ENCODE assay signal across 18 cellular contexts in genomic region chr20:10794765-10795164, GRCh38.
"Had no signal": no experiment of that assay in that cellular context is flagged by ENCODE, and none has a peak within 500 bp of the region (broad histone marks: within the 10 kb centered on the region; RNA-seq: fewer than 3 reads in every experiment).

No MANE protein-coding gene starts in this region.

- H3K4me3 ChIP-seq: K562, SJCRH30 had no signal

- H3K27me3 ChIP-seq: SJCRH30 had no signal

- H3K4me2 ChIP-seq: KMS-11 had no signal

- H3K4me3 Mint-ChIP-seq: IgD-negative memory B cell had no signal

- H3K27ac Mint-ChIP-seq: IgD-negative memory B cell had no signal

- H3K36me3 ChIP-seq: SJCRH30 had no signal

- H3K9me3 ChIP-seq: SJCRH30 had no signal

- H3K4me1 ChIP-seq: SJCRH30 had no signal

- DNase-seq: Kasumi-1; MM.1S; NCI-H1694 treated with DMSO at 0.1 percent for 48 hours; NCI-H2081 treated with DMSO at 0.1 percent for 48 hours; NCI-H2171; NCI-H446 treated with DMSO at 0.1 percent for 48 hours; NCI-H526; NCI-H82; NK-92 treated with Interleukin-12 subunit alpha and Interleukin-12 subunit beta, amount 100 ng/mL, for 24 hours; PC-3; SJCRH30 had no signal

- H3K4me1 Mint-ChIP-seq: IgD-negative memory B cell had no signal

- H3K27ac ChIP-seq: HL-60, KMS-11, SJCRH30 had no signal

- H3K36me3 Mint-ChIP-seq: IgD-negative memory B cell had no signal

- ATAC-seq: K562, Panc1, PC-3, Right ventricle myocardium inferior, SK-N-SH treated with all-trans-retinoic acid at 6 μM for 48 hours had no signal

- H3K9ac ChIP-seq: KMS-11 had no signal

- H3K27me3 Mint-ChIP-seq: IgD-negative memory B cell had no signal
